Comparison of ENCODE assay signal across 8 cellular contexts in the genomic region with DNA sequence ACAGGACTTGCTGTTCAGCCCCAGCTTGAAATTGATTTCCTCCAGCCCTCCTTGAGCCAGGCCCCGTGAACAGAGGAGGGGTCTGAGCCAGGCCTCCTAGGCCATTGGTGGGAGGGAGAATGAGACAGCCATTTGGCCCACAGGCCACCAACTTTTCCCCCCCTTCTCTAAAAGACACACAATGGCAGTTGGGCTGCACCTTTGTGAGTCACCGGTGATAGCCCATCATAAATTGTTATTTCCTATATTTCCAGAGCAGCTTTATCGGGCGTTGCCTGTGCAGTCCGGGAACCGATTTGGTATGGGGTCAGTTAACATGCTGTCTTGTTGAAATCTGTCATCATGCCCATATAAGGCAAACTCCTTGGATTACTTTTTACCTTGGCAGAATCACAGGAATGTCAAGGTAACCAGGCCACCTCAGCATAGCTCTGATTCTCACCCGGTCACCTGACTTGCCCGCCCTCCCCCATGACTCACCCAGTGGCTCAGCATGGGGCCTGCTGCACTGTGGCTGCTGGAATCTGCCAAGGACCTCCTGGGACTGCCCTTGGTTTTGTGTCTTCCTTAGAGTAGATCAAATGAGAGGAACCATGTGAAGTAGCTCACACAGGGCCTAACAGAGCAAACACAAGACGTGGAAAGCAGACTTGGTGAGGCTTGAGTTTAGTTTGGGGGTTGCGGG. TPM values are rescaled to one million over a fixed set of nuclear protein-coding genes. Genes with fewer than 3 reads are reported as not detected.
DNase-seq lines count a peak whose midpoint lies in the region; ATAC-seq, FAIRE-seq and TF ChIP-seq lines count a peak whose summit lies in the region.

No MANE protein-coding gene starts in this region.

- H4K20me1 ChIP-seq in BLaER1 = peaks cover 74% of the 10 kb centered on the region
- peaks cover 14% of the 10 kb centered on the region; the same call in 1 of the 2 replicates for H4K20me1 ChIP-seq in K562 (replicated peaks; ENCODE audit: control insufficient read depth, insufficient read depth, low read length)

- no TSS peak for BruUV-seq in K562 (replicated peaks; lab: Mats Ljungman, UMichigan)

- no peak for TF ChIP-seq POLR2A in K562 (conservative IDR thresholded peaks at IDR 0.05)

- H3K4me3 ChIP-seq in BLaER1 (peak overlapping the region; percentile 26; the same call in 1 of the 2 replicates), K562 (no peak overlapping the region), iPS-18a (ENCODE audit: low read length) (peak overlapping the region; percentile 38), small intestine (ENCODE audit: low read depth in 1 of 2, low read length in 2 of 2) (no peak overlapping the region)

- peak overlapping the region; percentile 54 for H3K9ac ChIP-seq in BLaER1
- H3K9ac ChIP-seq in K562 (ENCODE audit: insufficient read depth in 1 of 2, low read depth in 2 of 2, low read length in 2 of 2) = peak overlapping the region; percentile 67 to 76
- peak overlapping the region; percentile 72 for H3K9ac ChIP-seq in iPS-18a (ENCODE audit: low read length)

- H3K9me1 ChIP-seq in K562 (ENCODE audit: control insufficient read depth, insufficient read depth, low read length) = peaks cover under 1% of the 10 kb centered on the region

- no peak for TF ChIP-seq CTCF in K562 (IDR thresholded peaks at IDR 0.05 in 2 of 3, conservative IDR thresholded peaks at IDR 0.05 in 1 of 3; ENCODE audit: insufficient read depth in 2 of 3, low read depth in 1 of 3, low read length in 3 of 3)

- ATAC-seq in K562 = peak; percentile 87
- no peak for ATAC-seq in GM19463 (IDR thresholded peaks at IDR 0.05; ENCODE audit: unreplicated experiment)
- no peak for ATAC-seq in GM21360 (IDR thresholded peaks at IDR 0.05; ENCODE audit: unreplicated experiment)

- CTCF ChIA-PET in K562 (lab: Yijun Ruan, JAX; ENCODE audit: low intra/inter-chr PET ratio) = interaction anchor here (0.6 kb wide), 1 partner anchor 1442 kb away, joined by 3 read pairs; no protein-coding TSS in a partner anchor

- peak; percentile 62 for FAIRE-seq in HTR-8/SVneo (lab: Jason Lieb, UNC)
- peak; percentile 79 for FAIRE-seq in K562 (lab: Jason Lieb, UNC)
- FAIRE-seq in small intestine (lab: Jason Lieb, UNC) = no peak

- H3K4me1 ChIP-seq in BLaER1 = peaks cover 94% of the 10 kb centered on the region
- peaks cover 77 to 91% of the 10 kb centered on the region in 2 experiments for H3K4me1 ChIP-seq in K562 (replicated peaks in 1 of 2; ENCODE audit: control insufficient read depth in 2 of 2, insufficient read depth in 2 of 2, low read length in 2 of 2)
- peaks cover 40% of the 10 kb centered on the region for H3K4me1 ChIP-seq in iPS-18a (ENCODE audit: control insufficient read depth, low read depth, low read length)
- H3K4me1 ChIP-seq in small intestine (ENCODE audit: control insufficient read depth in 2 of 2, insufficient read depth in 1 of 2, low read depth in 1 of 2, low read length in 1 of 2) = peaks cover 30 to 46% of the 10 kb centered on the region in 2 donors

- DNase-seq in HTR-8/SVneo (ENCODE audit: insufficient read length, low spot score) = peak; percentile 80
- peak; percentile 24 to 59 (median 42) for DNase-seq in T-helper 1 cell
- DNase-seq in K562 (ENCODE audit: extremely low read depth in 1 of 4, low spot score in 3 of 4) = peak; percentile 75 to 89 (median 80)
- DNase-seq in small intestine = peak; percentile 99

- H3K27me3 ChIP-seq in BLaER1 (no peaks in the 10 kb centered on the region), K562 (ENCODE audit: control insufficient read depth in 2 of 2, insufficient read depth in 2 of 2, low read length in 2 of 2) (no peaks in the 10 kb centered on the region), iPS-18a (ENCODE audit: control insufficient read depth, insufficient read depth, low read length) (no peaks in the 10 kb centered on the region), small intestine (ENCODE audit: control insufficient read depth in 2 of 2, insufficient read depth in 2 of 2, low read length in 2 of 2) (no peaks in the 10 kb centered on the region)

- H3K4me2 ChIP-seq in BLaER1 (peak overlapping the region; percentile 89), K562 (ENCODE audit: insufficient read depth, low read length) (peak overlapping the region; percentile 63)

- POLR2A ChIA-PET in K562 (lab: Yijun Ruan, JAX) = interaction anchor here (0.6 to 1.3 kb wide), 3 partner anchors 13 to 694 kb away, joined by 3 to 8 read pairs (median 3); no protein-coding TSS in a partner anchor

- no peak for TF ChIP-seq RAD21 in K562 (CRISPR knock-in tag; conservative IDR thresholded peaks at IDR 0.05 in 1 of 2, IDR thresholded peaks at IDR 0.05 in 1 of 2)

- H2AFZ ChIP-seq in K562 (ENCODE audit: low read depth, low read length) = no peak overlapping the region

- H3K27ac ChIP-seq in BLaER1 (peak overlapping the region; percentile 74), K562 (ENCODE audit: extremely low read depth, low read depth, low read length) (peak overlapping the region; percentile 98), iPS-18a (ENCODE audit: low read length) (peak overlapping the region; percentile 97), small intestine (ENCODE audit: low read depth in 1 of 2, low read length in 1 of 2) (peak overlapping the region; percentile 95 to 99)

- intact Hi-C loops in K562 (cut with micrococcal nuclease) = no loop called here

- H3K79me2 ChIP-seq in K562 (ENCODE audit: control insufficient read depth, insufficient read depth, low read length) = peaks cover 100% of the 10 kb centered on the region

- 4% methylated on average over 10 of the region's 10 CpGs for WGBS in K562 (ENCODE audit: insufficient coverage, low coverage, missing lambda C conversion rate)
- WGBS in small intestine, 3 donors = 9 to 36% (median 18%) methylated on average over 10 of the region's 10 CpGs

- peak; percentile 55; the same call in 1 of the 2 replicates for TF ChIP-seq EP300 in K562 (IDR thresholded peaks at IDR 0.05; ENCODE audit: low read length)

- in situ Hi-C loops in K562 (cut with MboI) = no loop called here

- H3K9me3 ChIP-seq in BLaER1 (no peaks in the 10 kb centered on the region), K562 (replicated peaks; ENCODE audit: control insufficient read depth, insufficient read depth, low read depth, low read length) (peaks cover 7% of the 10 kb centered on the region), iPS-18a (ENCODE audit: control insufficient read depth, low read depth, low read length) (no peaks in the 10 kb centered on the region), small intestine (ENCODE audit: control insufficient read depth, low read depth) (no peaks in the 10 kb centered on the region)

- peaks cover 31% of the 10 kb centered on the region for H3K36me3 ChIP-seq in BLaER1
- peaks cover 61% of the 10 kb centered on the region for H3K36me3 ChIP-seq in K562 (ENCODE audit: control insufficient read depth, insufficient read depth, low read length)
- no peaks in the 10 kb centered on the region for H3K36me3 ChIP-seq in iPS-18a (ENCODE audit: control insufficient read depth, low read depth, low read length)
- no peaks in the 10 kb centered on the region for H3K36me3 ChIP-seq in small intestine (ENCODE audit: control insufficient read depth in 2 of 2, insufficient read depth in 2 of 2, low read length in 2 of 2)

TF ChIP-seq in K562, 482 proteins besides CTCF, POLR2A, EP300 and RAD21 (continues in another document):
- 0 out of 2 replicates have a peak, but pooled peaks have one; percentile 24 for TF ChIP-seq ZNF583 (CRISPR knock-in tag; IDR thresholded peaks at IDR 0.05)
- TF ChIP-seq RNF2 (IDR thresholded peaks at IDR 0.05) = peak; percentile 63; the same call in 1 of the 2 replicates
- TF ChIP-seq, protein P1, sequence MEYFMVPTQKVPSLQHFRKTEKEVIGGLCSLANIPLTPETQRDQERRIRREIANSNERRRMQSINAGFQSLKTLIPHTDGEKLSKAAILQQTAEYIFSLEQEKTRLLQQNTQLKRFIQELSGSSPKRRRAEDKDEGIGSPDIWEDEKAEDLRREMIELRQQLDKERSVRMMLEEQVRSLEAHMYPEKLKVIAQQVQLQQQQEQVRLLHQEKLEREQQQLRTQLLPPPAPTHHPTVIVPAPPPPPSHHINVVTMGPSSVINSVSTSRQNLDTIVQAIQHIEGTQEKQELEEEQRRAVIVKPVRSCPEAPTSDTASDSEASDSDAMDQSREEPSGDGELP (CRISPR knock-in tag; IDR thresholded peaks at IDR 0.05; ENCODE audit: borderline replicate concordance) = peak; percentile 59
- TF ChIP-seq GATA2 (CRISPR knock-in tag; IDR thresholded peaks at IDR 0.05) = no peak
- no peak for TF ChIP-seq MCM7 (IDR thresholded peaks at IDR 0.05)
- TF ChIP-seq SRF (CRISPR knock-in tag; IDR thresholded peaks at IDR 0.05) = peak; percentile 93 to 99
- no peak for TF ChIP-seq ZNF644 (tag; IDR thresholded peaks at IDR 0.05; ENCODE audit: low read depth)
- TF ChIP-seq, protein P2, sequence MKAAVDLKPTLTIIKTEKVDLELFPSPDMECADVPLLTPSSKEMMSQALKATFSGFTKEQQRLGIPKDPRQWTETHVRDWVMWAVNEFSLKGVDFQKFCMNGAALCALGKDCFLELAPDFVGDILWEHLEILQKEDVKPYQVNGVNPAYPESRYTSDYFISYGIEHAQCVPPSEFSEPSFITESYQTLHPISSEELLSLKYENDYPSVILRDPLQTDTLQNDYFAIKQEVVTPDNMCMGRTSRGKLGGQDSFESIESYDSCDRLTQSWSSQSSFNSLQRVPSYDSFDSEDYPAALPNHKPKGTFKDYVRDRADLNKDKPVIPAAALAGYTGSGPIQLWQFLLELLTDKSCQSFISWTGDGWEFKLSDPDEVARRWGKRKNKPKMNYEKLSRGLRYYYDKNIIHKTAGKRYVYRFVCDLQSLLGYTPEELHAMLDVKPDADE (conservative IDR thresholded peaks at IDR 0.05; ENCODE audit: control insufficient read depth, low read depth, low read length) = no peak

RNA-seq across cellular contexts. Expression of a gene that starts 36.1 kb away (rescaled TPM):
- 168 and 288 TPM in 2 replicates for total RNA-seq in K562 (2011; cell fraction: chromatin; rRNA removed; ENCODE audit: low replicate concordance)
- total RNA-seq in K562 (2011; cell fraction: nucleolus; rRNA removed) = 79.0 and 102 TPM in 2 replicates
- 99.5 and 155 TPM in 2 replicates for total RNA-seq in K562 (2011; cell fraction: nucleoplasm; rRNA removed)
- total RNA-seq in K562 (2014; rRNA removed) = 159 and 202 TPM in 2 replicates
- 67.2 and 80.0 TPM in 2 replicates for total RNA-seq in K562 (2014; rRNA removed; fragmentation: Illumina TruSeq; extraction: Trizol)
- 58.2 and 67.4 TPM in 2 replicates for total RNA-seq in K562 (2015; rRNA removed; fragmentation: Illumina TruSeq; extraction: Trizol)
- 362 and 385 TPM in 2 replicates for total RNA-seq in K562 (2021)
- 130 and 299 TPM in 2 replicates for polyA plus RNA-seq in K562 (2011; rRNA removed)
- polyA plus RNA-seq in K562 (2011; cell fraction: cytosol; rRNA removed) = 90.1 and 157 TPM in 2 replicates
- 395 and 716 TPM in 2 replicates for polyA plus RNA-seq in K562 (2011; cell fraction: nucleus; rRNA removed)
- 444 and 454 TPM in 2 replicates for polyA plus RNA-seq in K562 (2012)
- polyA plus RNA-seq in K562 (2014; fragmentation: Illumina TruSeq; extraction: Trizol) = 149 and 163 TPM in 2 replicates
- polyA plus RNA-seq in K562 (2014; fragmentation: Nextera tagmentation; extraction: Ambion mirVana) = 1 to 10 TPM; 3.1 to 8.4 TPM
- 115 and 125 TPM in 2 replicates for polyA plus RNA-seq in K562 (2014; rRNA removed)
- polyA minus RNA-seq in K562 (2011; rRNA and poly(A)+ RNA removed) = 140 and 177 TPM in 2 replicates
- polyA minus RNA-seq in K562 (2011; cell fraction: cytosol; rRNA and poly(A)+ RNA removed) = 135 and 194 TPM in 2 replicates
- polyA minus RNA-seq in K562 (2011; cell fraction: nucleus; rRNA and poly(A)+ RNA removed) = 51.4 and 130 TPM in 2 replicates
- polyA plus RNA-seq in small intestine = 100 to 1,000 TPM; 188 to 326 (median 291) TPM

Comparison
In these comparisons a context has a peak if more than half of its experiments do, and no peak if none do; other contexts are left out.
1. H3K4me3 ChIP-seq: peak in BLaER1 (single experiment) and iPS-18a (single experiment); none in K562 (single experiment) and small intestine (0 of 2).
2. DNase-seq: peak in every context shown above with its lines; median percentile 99 in small intestine; 80 in HTR-8/SVneo; 80 in K562; 42 in T-helper 1 cell.
3. Peak in every context shown above with its lines, with median percentiles within 50 percentile points of each other: H3K27ac ChIP-seq and H3K9ac ChIP-seq.